ENCODE assay signal across 8 cellular contexts in genomic region chr7:106022193-106022821, GRCh38.
A peak's percentile ranks its signal among the peaks of the same experiment; 100 is the strongest.
DNase-seq lines count a peak whose midpoint lies in the region; ATAC-seq, FAIRE-seq and TF ChIP-seq lines count a peak whose summit lies in the region.

No MANE protein-coding gene starts in this region.

- TF ChIP-seq CTCF in GM10266 (IDR thresholded peaks at IDR 0.05; ENCODE audit: control insufficient read depth, insufficient read depth, low read depth, missing control alignments): no peak

- ATAC-seq in GM18858 (IDR thresholded peaks at IDR 0.05; ENCODE audit: unreplicated experiment) (peak; percentile 74), HG03175 (IDR thresholded peaks at IDR 0.05; ENCODE audit: unreplicated experiment) (peak; percentile 78)

- DNase-seq in activated CD4-positive, alpha-beta T cell treated with anti-CD3 and anti-CD28 coated beads for 48 hours: peak; percentile 76
- peak; percentile 56 for DNase-seq in glomerular visceral epithelial cell (ENCODE audit: extremely low spot score)
- no peak for DNase-seq in GM10266 (ENCODE audit: extremely low spot score)
- DNase-seq in anterior cingulate cortex (lab: John Stamatoyannopoulos, UW): no peak
- no peak for DNase-seq in superior temporal gyrus (ENCODE audit: extremely low spot score)
- DNase-seq in urothelium cell line (ENCODE audit: low spot score): no peak

- no peak for FAIRE-seq in urothelium cell line (lab: Jason Lieb, UNC)

Comparison
In these comparisons a context has a peak if more than half of its experiments do, and no peak if none do; other contexts are left out.
1. DNase-seq: peak in activated CD4-positive, alpha-beta T cell treated with anti-CD3 and anti-CD28 coated beads for 48 hours (single experiment) and glomerular visceral epithelial cell (single experiment); none in GM10266 (single experiment), anterior cingulate cortex (0 of 58), superior temporal gyrus (single experiment) and urothelium cell line (single experiment).